In the genomic region with DNA sequence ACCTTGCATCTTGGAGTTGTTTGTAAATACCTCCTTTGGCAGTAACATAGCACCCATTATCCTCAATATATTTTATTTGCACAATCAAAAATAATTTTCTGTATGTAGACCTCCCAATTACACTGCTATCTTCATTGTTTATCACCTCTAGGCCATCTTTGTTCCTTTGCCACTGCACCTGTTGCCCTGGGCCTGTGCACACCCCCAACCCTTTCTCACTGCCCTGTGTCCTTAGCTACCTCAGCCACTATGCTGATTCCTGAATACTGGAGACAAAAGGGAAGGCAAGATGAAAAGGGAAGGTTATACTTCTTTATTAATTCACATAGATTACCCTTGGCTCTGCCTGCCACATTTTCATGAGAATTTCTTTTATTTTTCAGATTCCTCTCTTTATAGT, we compare ENCODE assay signal across 8 cellular contexts.
DNase-seq lines count a peak whose midpoint lies in the region; ATAC-seq, FAIRE-seq and TF ChIP-seq lines count a peak whose summit lies in the region.
"Not testable (repeated sequence)": the region's sequence is repeated elsewhere in the genome, so short reads cannot be mapped to it uniquely, and the experiment has no call there.

No MANE protein-coding gene starts in this region.

- POLR2A ChIA-PET in endothelial cell of umbilical vein (lab: Charles Lee) = not testable (repeated sequence)

- not testable (repeated sequence) for H3K79me2 ChIP-seq in endothelial cell of umbilical vein (ENCODE audit: control insufficient read depth, insufficient read depth, low read length)

- TF ChIP-seq CTCF in endothelial cell of umbilical vein (IDR thresholded peaks at IDR 0.05; ENCODE audit: extremely low read depth in 1 of 2, insufficient read depth in 1 of 2, low read depth in 1 of 2, low read length in 2 of 2) = not testable (repeated sequence)

- not testable (repeated sequence) for TF ChIP-seq POLR2A in endothelial cell of umbilical vein (IDR thresholded peaks at IDR 0.05; ENCODE audit: low read depth, low read length)

- FAIRE-seq in endothelial cell of umbilical vein (lab: Jason Lieb, UNC) = not testable (repeated sequence)

- peak overlapping the region; percentile 60 for H3K27ac Mint-ChIP-seq in T-helper 2 cell treated with Interferon-gamma antibody and Interleukin-4, amounts not matched to agents 5 μg/mL and 100 μg/mL, for 36 hours

- not testable (repeated sequence) for H3K9ac ChIP-seq in endothelial cell of umbilical vein (replicated peaks; ENCODE audit: extremely low read depth, insufficient read depth, low read length)

- peaks cover 11% of the 10 kb centered on the region for H3K36me3 Mint-ChIP-seq in T-helper 2 cell treated with Interferon-gamma antibody and Interleukin-4, amounts not matched to agents 5 μg/mL and 100 μg/mL, for 36 hours (ENCODE audit: low read depth)

- H3K27me3 Mint-ChIP-seq in T-helper 2 cell treated with Interferon-gamma antibody and Interleukin-4, amounts not matched to agents 5 μg/mL and 100 μg/mL, for 36 hours (ENCODE audit: low read depth) = not testable (repeated sequence)

- not testable (repeated sequence) for H4K20me1 ChIP-seq in endothelial cell of umbilical vein (replicated peaks; ENCODE audit: control insufficient read depth, extremely low read depth, insufficient read depth, low read length)

- H3K4me1 ChIP-seq in endothelial cell of umbilical vein (ENCODE audit: control insufficient read depth, extremely low read depth, insufficient read depth, low read length) = peaks cover 12% of the 10 kb centered on the region

- not testable (repeated sequence) for H3K9me3 Mint-ChIP-seq in T-helper 2 cell treated with Interferon-gamma antibody and Interleukin-4, amounts not matched to agents 5 μg/mL and 100 μg/mL, for 36 hours

- H3K4me1 Mint-ChIP-seq in T-helper 2 cell treated with Interferon-gamma antibody and Interleukin-4, amounts not matched to agents 5 μg/mL and 100 μg/mL, for 36 hours (ENCODE audit: low read depth) = peaks cover 18% of the 10 kb centered on the region

- not testable (repeated sequence) for H3K27ac ChIP-seq in endothelial cell of umbilical vein (ENCODE audit: insufficient read depth, low read depth, low read length)

- not testable (repeated sequence) for H3K27me3 ChIP-seq in endothelial cell of umbilical vein (ENCODE audit: control insufficient read depth in 2 of 2, insufficient read depth in 2 of 2, low read length in 2 of 2)

- peak overlapping the region; percentile 55 for H3K4me2 ChIP-seq in endothelial cell of umbilical vein (ENCODE audit: insufficient read depth, low read length)

- H3K9me3 ChIP-seq in endothelial cell of umbilical vein (replicated peaks; ENCODE audit: control insufficient read depth, insufficient read depth, low read length) = not testable (repeated sequence)

- dilution Hi-C loops in endothelial cell of umbilical vein (cut with MboI; ENCODE audit: extremely low pct_ligation_motif_present, low sequenced_read_pairs) = not testable (repeated sequence)

- not testable (repeated sequence) for H3K4me3 ChIP-seq in endothelial cell of umbilical vein (replicated peaks in 1 of 3; ENCODE audit: insufficient read depth in 1 of 3, low read depth in 1 of 3, low read length in 3 of 3)

- H2AFZ ChIP-seq in endothelial cell of umbilical vein (ENCODE audit: low read depth, low read length) = not testable (repeated sequence)

- not testable (repeated sequence) for H3K36me3 ChIP-seq in endothelial cell of umbilical vein (ENCODE audit: control insufficient read depth in 2 of 2, extremely low read depth in 1 of 2, insufficient read depth in 2 of 2, low read length in 2 of 2)

- CTCF ChIA-PET in endothelial cell of umbilical vein (lab: Charles Lee) = not testable (repeated sequence)

- ATAC-seq in GM18519 (IDR thresholded peaks at IDR 0.05; ENCODE audit: low FRiP score, unreplicated experiment) (peak; percentile 22), GM19397 (IDR thresholded peaks at IDR 0.05; ENCODE audit: unreplicated experiment) (peak; percentile 47), GM21576 (IDR thresholded peaks at IDR 0.05; ENCODE audit: unreplicated experiment) (peak; percentile 36), HG02623 (IDR thresholded peaks at IDR 0.05; ENCODE audit: unreplicated experiment) (peak; percentile 44), HG03045 (IDR thresholded peaks at IDR 0.05; ENCODE audit: unreplicated experiment) (peak; percentile 23), HG03432 (IDR thresholded peaks at IDR 0.05; ENCODE audit: unreplicated experiment) (peak; percentile 61)

- DNase-seq in T-helper 2 cell treated with Interferon-gamma antibody and Interleukin-4, amounts not matched to agents 5 μg/mL and 100 μg/mL, for 36 hours (ENCODE audit: low spot score); endothelial cell of umbilical vein (ENCODE audit: low read depth, low spot score): not testable (repeated sequence)

- not testable (repeated sequence) for BruUV-seq in endothelial cell of umbilical vein (replicated peaks; lab: Mats Ljungman, UMichigan)

- H3K4me3 Mint-ChIP-seq in T-helper 2 cell treated with Interferon-gamma antibody and Interleukin-4, amounts not matched to agents 5 μg/mL and 100 μg/mL, for 36 hours = peak overlapping the region; percentile 33

- intact Hi-C loops in endothelial cell of umbilical vein (cut with micrococcal nuclease) = not testable (repeated sequence)

- not testable (repeated sequence) for H3K9me1 ChIP-seq in endothelial cell of umbilical vein (replicated peaks; ENCODE audit: control insufficient read depth, extremely low read depth, insufficient read depth, low read length)
